1 cellular context compared by ENCODE assay signal in the genomic region with DNA sequence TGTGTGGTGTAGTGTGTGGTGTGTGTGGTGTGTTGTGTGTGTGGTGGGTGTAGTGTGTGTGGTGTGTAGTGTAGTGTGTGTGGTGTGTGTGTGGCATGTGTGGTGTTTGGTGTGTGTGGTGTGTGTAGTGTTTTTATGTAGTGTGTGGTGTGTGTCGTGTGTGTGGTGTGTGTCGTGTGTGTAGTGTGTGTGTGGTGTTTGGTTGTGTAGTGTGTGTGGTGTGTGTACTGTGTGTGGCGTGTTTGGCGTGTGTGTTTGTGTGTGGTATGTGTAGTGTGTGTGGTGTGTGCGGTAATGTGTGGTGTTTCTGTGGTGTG.
TF ChIP-seq lines count a peak whose summit lies in the region.

No MANE protein-coding gene starts in this region.

TF ChIP-seq in H1, 55 proteins besides CTCF, POLR2A, EP300 and RAD21:
- TF ChIP-seq SIX5 (IDR thresholded peaks at IDR 0.05; ENCODE audit: low read depth, low read length): no peak
- TF ChIP-seq TCF12 (IDR thresholded peaks at IDR 0.05; ENCODE audit: low read depth, low read length): no peak
- no peak for TF ChIP-seq ASH2L (IDR thresholded peaks at IDR 0.05; ENCODE audit: low read length)
